In the genomic region with DNA sequence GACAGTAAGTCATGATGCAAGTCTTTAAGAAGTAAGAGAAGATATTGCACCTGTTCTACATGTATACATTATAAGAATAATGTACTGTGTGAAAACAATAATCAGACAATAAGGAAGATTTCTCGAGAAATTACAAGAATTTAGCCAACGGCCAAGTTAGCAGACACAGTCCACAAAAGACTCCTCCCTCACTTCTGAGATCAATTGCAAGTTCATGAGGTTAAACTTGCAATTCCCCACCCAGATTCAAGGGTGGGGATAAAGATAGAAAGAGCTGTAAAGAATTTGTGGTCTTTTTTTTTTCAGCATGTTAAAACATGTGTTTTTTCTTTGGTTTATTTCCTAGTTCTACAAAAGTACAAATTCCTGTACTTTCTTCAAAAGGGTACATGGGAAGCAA, we compare ENCODE assay signal across 16 cellular contexts. TPM values are rescaled to one million over a fixed set of nuclear protein-coding genes. Genes with fewer than 3 reads are reported as not detected.
DNase-seq lines count a peak whose midpoint lies in the region; ATAC-seq and TF ChIP-seq lines count a peak whose summit lies in the region.
"Had no signal": no experiment of that assay in that cellular context is flagged by ENCODE, and none has a peak within 500 bp of the region (broad histone marks: within the 10 kb centered on the region; RNA-seq: fewer than 3 reads in every experiment).

No MANE protein-coding gene starts in this region.

- DNase-seq in CD14-positive monocyte (ENCODE audit: low spot score) = no peak
- DNase-seq in adipocyte (ENCODE audit: low read depth) = no peak
- peak; percentile 52 for DNase-seq in fibroblast of the aortic adventitia (ENCODE audit: low read depth)
- DNase-seq in suprapubic skin (ENCODE audit: low spot score in 2 of 2) = no peak
- DNase-seq in NCI-H2171 treated with DMSO at 0.1 percent for 48 hours (lab: John Stamatoyannopoulos, UW) = no peak
- DNase-seq: BE2C; CD8-positive, alpha-beta T cell; COR-L47; DND-41; GDM1; HCEC 1CT; HFFc6; IMR-90 had no signal

- peak overlapping the region; percentile 36 for H3K27ac ChIP-seq in suprapubic skin
- H3K27ac ChIP-seq: C4-2B had no signal

- peaks cover 0 to 3% of the 10 kb centered on the region in 2 donors for H3K36me3 Mint-ChIP-seq in CD14-positive monocyte
- H3K36me3 Mint-ChIP-seq: CD8-positive, alpha-beta T cell had no signal

- H3K4me3 Mint-ChIP-seq in CD14-positive monocyte = no peak overlapping the region
- H3K4me3 Mint-ChIP-seq: CD8-positive, alpha-beta T cell; HFFc6 had no signal

- intact Hi-C loops in CD14-positive monocyte (cut with micrococcal nuclease) = no loop called here

- peak overlapping the region; percentile 11 to 97 (median 95) for H3K27ac Mint-ChIP-seq in CD14-positive monocyte
- H3K27ac Mint-ChIP-seq: CD8-positive, alpha-beta T cell; HFFc6 had no signal

- 38% methylated on average over 2 of the region's 2 CpGs for WGBS in suprapubic skin

- H3K27me3 Mint-ChIP-seq in CD14-positive monocyte (ENCODE audit: low read depth in 3 of 3) = no peaks in the 10 kb centered on the region

- peaks cover 58% of the 10 kb centered on the region for H3K4me1 Mint-ChIP-seq in CD14-positive monocyte

- H3K4me1 ChIP-seq in adipocyte (ENCODE audit: control insufficient read depth, insufficient read depth, low read length) = peaks cover 61% of the 10 kb centered on the region
- H3K4me1 ChIP-seq in suprapubic skin = peaks cover 44% of the 10 kb centered on the region
- H3K4me1 ChIP-seq: BE2C had no signal

- no peak for TF ChIP-seq POLR2A in suprapubic skin (IDR thresholded peaks at IDR 0.05)

- TF ChIP-seq EP300 in suprapubic skin (IDR thresholded peaks at IDR 0.05) = no peak

- H3K9ac ChIP-seq in adipocyte (ENCODE audit: low read length) = peak overlapping the region; percentile 69

- H3K36me3 ChIP-seq in adipocyte (ENCODE audit: control insufficient read depth, insufficient read depth, low read length, severe bottlenecking) = no peaks in the 10 kb centered on the region
- no peaks in the 10 kb centered on the region for H3K36me3 ChIP-seq in suprapubic skin
- H3K36me3 ChIP-seq: BE2C had no signal

- H3K4me3 ChIP-seq in adipocyte (ENCODE audit: low read length) = peak overlapping the region; percentile 4
- H3K4me3 ChIP-seq in fibroblast of the aortic adventitia (ENCODE audit: low read depth, low read length) = no peak overlapping the region
- no peak overlapping the region for H3K4me3 ChIP-seq in suprapubic skin

- TF ChIP-seq CTCF in CD14-positive monocyte (IDR thresholded peaks at IDR 0.05) = no peak
- no peak for TF ChIP-seq CTCF in fibroblast of the aortic adventitia (IDR thresholded peaks at IDR 0.05; ENCODE audit: insufficient read depth, low read length)
- no peak for TF ChIP-seq CTCF in suprapubic skin (IDR thresholded peaks at IDR 0.05)

- H3K27me3 ChIP-seq in adipocyte (replicated peaks; ENCODE audit: control insufficient read depth, insufficient read depth, low read length) = no peaks in the 10 kb centered on the region
- no peaks in the 10 kb centered on the region for H3K27me3 ChIP-seq in suprapubic skin
- H3K27me3 ChIP-seq: BE2C had no signal

- no peaks in the 10 kb centered on the region for H3K9me3 ChIP-seq in adipocyte (ENCODE audit: control insufficient read depth, low read length)
- no peaks in the 10 kb centered on the region for H3K9me3 ChIP-seq in suprapubic skin
- H3K9me3 ChIP-seq: BE2C had no signal

- peaks cover 0 to 10% (median 4%) of the 10 kb centered on the region in 7 donors for H3K9me3 Mint-ChIP-seq in CD14-positive monocyte

- ATAC-seq in GM21619 (IDR thresholded peaks at IDR 0.05; ENCODE audit: unreplicated experiment) = no peak
- no peak for ATAC-seq in HG02938 (IDR thresholded peaks at IDR 0.05; ENCODE audit: unreplicated experiment)
- ATAC-seq: CD8-positive, alpha-beta T cell had no signal

RNA-seq across cellular contexts. Expression of a gene that starts 34.7 kb away (rescaled TPM):
- polyA plus RNA-seq in CD14-positive monocyte = 10 to 100 TPM in 1 of 2 donors, 1 to 10 TPM in 1; 6.2 to 12.0 TPM
- total RNA-seq in fibroblast of the aortic adventitia (ENCODE audit: low replicate concordance) (0.57 and 0.81 TPM in 2 replicates), suprapubic skin (100 to 1,000 TPM in 2 of 4 donors, 10 to 100 TPM in 2; 55.3 to 103 (median 80.7) TPM)
- total RNA-seq: CD8-positive, alpha-beta T cell; IMR-90 had no signal
- polyA plus RNA-seq: IMR-90 had no signal

Comparison
In these comparisons a context has a peak if more than half of its experiments do, and no peak if none do; other contexts are left out.
1. RNA of a gene that starts 34.7 kb away (total RNA-seq): 55.3 to 103 TPM in suprapubic skin; 0.57 to 0.81 TPM in fibroblast of the aortic adventitia; every median in the first group is over 10 times any median in the second.